10 cellular contexts compared by ENCODE assay signal in the genomic region with DNA sequence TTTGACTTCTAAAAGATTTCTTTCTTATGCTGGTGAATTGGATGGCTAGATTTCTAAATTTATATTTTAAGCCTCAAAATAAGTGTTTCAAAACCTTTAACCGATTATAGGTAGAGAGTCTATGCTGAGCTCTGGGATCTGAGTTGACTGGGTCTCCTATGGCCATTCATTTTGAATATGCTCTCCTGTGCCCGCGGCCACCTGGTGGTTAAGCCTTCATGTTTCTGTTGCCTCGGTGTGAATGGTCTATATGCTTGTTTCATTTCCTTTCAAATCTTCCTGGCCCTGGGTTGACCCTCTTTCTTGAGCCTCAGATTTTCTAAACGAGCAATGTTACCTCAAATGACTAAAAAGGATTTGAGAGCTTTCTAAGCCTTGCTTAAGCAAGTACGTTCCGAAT.
DNase-seq lines count a peak whose midpoint lies in the region; TF ChIP-seq lines count a peak whose summit lies in the region.
"Had no signal": no experiment of that assay in that cellular context is flagged by ENCODE, and none has a peak within 500 bp of the region (broad histone marks: within the 10 kb centered on the region; RNA-seq: fewer than 3 reads in every experiment).

No MANE protein-coding gene starts in this region.

- H3K27me3 ChIP-seq in WERI-Rb-1 (ENCODE audit: insufficient read depth, low read depth, severe bottlenecking): no peaks in the 10 kb centered on the region
- H3K27me3 ChIP-seq: SJSA1 had no signal

- intact Hi-C loops in posterior vena cava (cut with DNase I): no loop called here

- H3K27ac Mint-ChIP-seq in nephron progenitor cell: peak overlapping the region; percentile 7
- H3K27ac Mint-ChIP-seq: activated naive CD4-positive, alpha-beta T cell treated with anti-CD3 and anti-CD28 coated beads, Interleukin-2, amount 50 U/mL, for 72 hours had no signal

- no peaks in the 10 kb centered on the region for H3K36me3 ChIP-seq in WERI-Rb-1
- H3K36me3 ChIP-seq: SJSA1 had no signal

- H3K9me3 Mint-ChIP-seq in nephron progenitor cell: peaks cover 2% of the 10 kb centered on the region
- H3K9me3 Mint-ChIP-seq: activated naive CD4-positive, alpha-beta T cell treated with anti-CD3 and anti-CD28 coated beads, Interleukin-2, amount 50 U/mL, for 72 hours had no signal

- no peaks in the 10 kb centered on the region for H3K36me3 Mint-ChIP-seq in nephron progenitor cell (ENCODE audit: low read depth)
- H3K36me3 Mint-ChIP-seq: activated naive CD4-positive, alpha-beta T cell treated with anti-CD3 and anti-CD28 coated beads, Interleukin-2, amount 50 U/mL, for 72 hours had no signal

- H3K4me3 Mint-ChIP-seq in nephron progenitor cell: no peak overlapping the region

- peak overlapping the region; percentile 71 for H3K27ac ChIP-seq in WERI-Rb-1
- H3K27ac ChIP-seq: SJSA1 had no signal

- H3K4me1 Mint-ChIP-seq in nephron progenitor cell: peaks cover 22% of the 10 kb centered on the region

- H3K9me3 ChIP-seq in WERI-Rb-1 (ENCODE audit: severe bottlenecking): no peaks in the 10 kb centered on the region
- H3K9me3 ChIP-seq: SJSA1 had no signal

- H3K4me3 ChIP-seq in WERI-Rb-1 (ENCODE audit: low read depth, low read length): peak overlapping the region; percentile 22; the same call in 1 of the 2 replicates
- H3K4me3 ChIP-seq: SJSA1 had no signal

- no peaks in the 10 kb centered on the region for H3K27me3 Mint-ChIP-seq in nephron progenitor cell (ENCODE audit: low read depth, poor library complexity)

- peak; percentile 20 to 70 (median 36) for DNase-seq in NCI-H1417 (lab: John Stamatoyannopoulos, UW)
- no peak for DNase-seq in NCI-H1417 treated with DMSO at 0.1 percent for 48 hours (lab: John Stamatoyannopoulos, UW)
- peak; percentile 2 for DNase-seq in KBM-7
- peak; percentile 86 for DNase-seq in WERI-Rb-1
- peak; percentile 32 for DNase-seq in nephron progenitor cell
- DNase-seq in posterior vena cava (ENCODE audit: low spot score): no peak
- DNase-seq in central memory CD4-positive, alpha-beta T cell: no peak
- DNase-seq in activated CD8-positive, alpha-beta memory T cell treated with anti-CD3 and anti-CD28 coated beads, Interleukin-2, amount 50 U/mL, for 48 hours: no peak

- in situ Hi-C loops in KBM-7 (cut with MboI; ENCODE audit: low pct_unique_long_range_greater_than_20kb, low sequenced_read_pairs): no loop called here

- peak; percentile 67 for TF ChIP-seq CTCF in WERI-Rb-1 (IDR thresholded peaks at IDR 0.05; ENCODE audit: low read depth, low read length)
- peak; percentile 43 for TF ChIP-seq CTCF in nephron progenitor cell (IDR thresholded peaks at IDR 0.05)

Comparison
In these comparisons a context has a peak if more than half of its experiments do, and no peak if none do; other contexts are left out.
1. DNase-seq: peak in NCI-H1417 (3 of 3), KBM-7 (single experiment), WERI-Rb-1 (single experiment) and nephron progenitor cell (single experiment); none in NCI-H1417 treated with DMSO at 0.1 percent for 48 hours (single experiment), posterior vena cava (single experiment), central memory CD4-positive, alpha-beta T cell (single experiment) and activated CD8-positive, alpha-beta memory T cell treated with anti-CD3 and anti-CD28 coated beads, Interleukin-2, amount 50 U/mL, for 48 hours (single experiment).